ENCODE assay signal across 10 cellular contexts in genomic region chr1:94863297-94863911, GRCh38. TPM values are rescaled to one million over a fixed set of nuclear protein-coding genes. Genes with fewer than 3 reads are reported as not detected.
A peak's percentile ranks its signal among the peaks of the same experiment; 100 is the strongest.
DNase-seq lines count a peak whose midpoint lies in the region; ATAC-seq and TF ChIP-seq lines count a peak whose summit lies in the region.
"Had no signal": no experiment of that assay in that cellular context is flagged by ENCODE, and none has a peak within 500 bp of the region (broad histone marks: within the 10 kb centered on the region; RNA-seq: fewer than 3 reads in every experiment).

No MANE protein-coding gene starts in this region.

- H3K4me3 Mint-ChIP-seq in chondrocyte (ENCODE audit: unreplicated experiment): peak overlapping the region; percentile 37
- H3K4me3 Mint-ChIP-seq: naive thymus-derived CD8-positive, alpha-beta T cell had no signal

- ATAC-seq in lower lobe of right lung (peak; percentile 33 to 61), HG03442 (IDR thresholded peaks at IDR 0.05; ENCODE audit: unreplicated experiment) (no peak)
- ATAC-seq: naive thymus-derived CD8-positive, alpha-beta T cell had no signal

- TF ChIP-seq CTCF in chondrocyte (IDR thresholded peaks at IDR 0.05) (no peak), lower lobe of right lung (IDR thresholded peaks at IDR 0.05) (no peak), thyroid gland (IDR thresholded peaks at IDR 0.05) (no peak)

- H3K27ac ChIP-seq in lower lobe of right lung (peak overlapping the region; percentile 80), thyroid gland (peak overlapping the region; percentile 74 to 93 (median 86))

- no peaks in the 10 kb centered on the region for H3K27me3 ChIP-seq in lower lobe of right lung (ENCODE audit: low read depth)
- H3K27me3 ChIP-seq in thyroid gland: no peaks in the 10 kb centered on the region

- H3K4me1 ChIP-seq in lower lobe of right lung: peaks cover 39% of the 10 kb centered on the region
- H3K4me1 ChIP-seq in thyroid gland: peaks cover 24 to 38% of the 10 kb centered on the region in 2 donors

- H3K4me1 Mint-ChIP-seq in chondrocyte (ENCODE audit: low read depth): peaks cover 58% of the 10 kb centered on the region
- H3K4me1 Mint-ChIP-seq: naive thymus-derived CD8-positive, alpha-beta T cell had no signal

- peak overlapping the region; percentile 93 for H3K27ac Mint-ChIP-seq in chondrocyte (ENCODE audit: unreplicated experiment)
- H3K27ac Mint-ChIP-seq: naive thymus-derived CD8-positive, alpha-beta T cell had no signal

- H3K9me3 ChIP-seq in lower lobe of right lung: no peaks in the 10 kb centered on the region
- H3K9me3 ChIP-seq in thyroid gland: no peaks in the 10 kb centered on the region

- peak; percentile 58 for DNase-seq in NCI-H146 (lab: John Stamatoyannopoulos, UW)
- DNase-seq in chondrocyte (ENCODE audit: low spot score): no peak
- DNase-seq in lower lobe of right lung: no peak
- DNase-seq in thyroid gland: no peak
- no peak for DNase-seq in stimulated activated CD8-positive, alpha-beta memory T cell treated with anti-CD3 and anti-CD28 coated beads, Interleukin-4, amount 100 ng/mL, for 48 hours
- no peak for DNase-seq in HuH-7 (ENCODE audit: low spot score)
- no peak for DNase-seq in NCI-H524 treated with DMSO at 0.1 percent for 48 hours (lab: John Stamatoyannopoulos, UW)
- DNase-seq: naive thymus-derived CD8-positive, alpha-beta T cell; NCI-H1417 treated with DMSO at 0.1 percent for 48 hours had no signal

- 13 to 14% methylated on average over 2 of the region's 2 CpGs for WGBS in thyroid gland, 2 donors

- no peaks in the 10 kb centered on the region for H3K9me3 Mint-ChIP-seq in chondrocyte (ENCODE audit: low read depth)
- H3K9me3 Mint-ChIP-seq: naive thymus-derived CD8-positive, alpha-beta T cell had no signal

- H3K27me3 Mint-ChIP-seq in chondrocyte (ENCODE audit: low read depth): no peaks in the 10 kb centered on the region

- no peaks in the 10 kb centered on the region for H3K36me3 ChIP-seq in lower lobe of right lung
- H3K36me3 ChIP-seq in thyroid gland: no peaks in the 10 kb centered on the region

- intact Hi-C loops in lower lobe of right lung (cut with DNase I) (loop anchor here (10.0 kb wide), 1 partner anchor 61 kb away; the partner anchor contains the start of gene CNN3), thyroid gland (cut with DNase I) (no loop called here)

- H3K36me3 Mint-ChIP-seq in chondrocyte (ENCODE audit: low read depth): no peaks in the 10 kb centered on the region
- H3K36me3 Mint-ChIP-seq: naive thymus-derived CD8-positive, alpha-beta T cell had no signal

- H3K4me3 ChIP-seq in lower lobe of right lung: no peak overlapping the region
- no peak overlapping the region for H3K4me3 ChIP-seq in thyroid gland (replicated peaks in 1 of 3)

- no peak for TF ChIP-seq POLR2A in thyroid gland (IDR thresholded peaks at IDR 0.05)

RNA-seq across cellular contexts. Expression of gene SLC44A3, which starts 43.2 kb away (rescaled TPM):
- total RNA-seq in chondrocyte (1.5 to 2.5 TPM (median 2.2 TPM) in 3 replicates), lower lobe of right lung (19.3 TPM), thyroid gland (1 to 10 TPM; 4.0 to 6.7 (median 5.4) TPM)
- total RNA-seq: naive thymus-derived CD8-positive, alpha-beta T cell had no signal
